In the genomic region with DNA sequence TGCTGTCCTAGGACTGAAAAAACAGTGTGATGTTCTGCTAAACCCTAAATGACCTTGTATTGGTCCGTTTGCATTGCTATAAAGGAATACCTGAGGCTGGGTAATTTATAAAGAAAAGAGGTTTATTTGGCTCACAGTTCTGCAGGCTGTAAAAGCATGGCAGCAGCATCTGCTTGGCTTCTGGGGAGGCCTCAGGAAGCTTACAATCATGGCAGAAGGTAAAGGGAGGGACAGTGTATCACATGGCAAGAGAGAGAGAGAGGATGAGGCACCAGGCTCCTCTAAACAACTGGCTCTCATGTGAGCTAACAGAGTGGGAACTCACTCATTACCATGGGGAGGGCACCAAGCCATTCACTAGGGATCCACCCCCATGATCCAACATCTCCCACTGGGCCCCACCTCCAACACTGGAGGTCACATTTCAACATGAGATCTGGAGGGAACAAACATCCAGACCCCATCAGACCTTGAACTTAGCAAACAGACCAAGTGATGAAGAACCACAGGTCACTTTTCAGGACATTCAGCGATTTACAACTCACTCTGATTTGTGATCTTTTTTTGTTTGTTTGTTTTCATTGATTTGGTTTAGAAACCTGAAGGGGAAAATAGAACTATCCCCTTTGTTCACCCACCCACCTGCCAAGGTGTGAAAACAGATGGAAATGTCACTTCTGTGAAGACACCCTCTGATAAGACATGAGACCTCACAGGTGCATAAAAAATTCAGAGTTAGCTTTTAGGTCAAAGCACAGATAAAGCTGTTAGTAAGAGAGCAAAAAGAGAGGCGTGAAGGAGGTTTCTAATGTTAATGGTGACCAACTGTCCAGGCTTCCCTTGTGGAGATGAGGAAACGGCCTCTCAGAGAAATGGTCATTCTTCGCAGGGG, we compare ENCODE assay signal across 29 cellular contexts.
"Had no signal": no experiment of that assay in that cellular context is flagged by ENCODE, and none has a peak within 500 bp of the region (broad histone marks: within the 10 kb centered on the region; RNA-seq: fewer than 3 reads in every experiment).

No MANE protein-coding gene starts in this region.

- H3K27ac Mint-ChIP-seq: activated CD4-positive, alpha-beta memory T cell treated with anti-CD3 and anti-CD28 coated beads, Interleukin-2, amount 10 ng/mL, durations not matched to agents 7 days and 5 days; activated CD4-positive, alpha-beta T cell treated with anti-CD3 and anti-CD28 coated beads for 36 hours; activated CD4-positive, alpha-beta T cell treated with anti-CD3 and anti-CD28 coated beads, Interleukin-2, amount 10 ng/mL, durations not matched to agents 7 days and 5 days; activated naive CD4-positive, alpha-beta T cell treated with anti-CD3 and anti-CD28 coated beads, Interleukin-2, amount 10 ng/mL, durations not matched to agents 7 days and 5 days; activated naive CD4-positive, alpha-beta T cell treated with anti-CD3 and anti-CD28 coated beads, Interleukin-2, amount 50 U/mL, for 72 hours; activated naive CD8-positive, alpha-beta T cell treated with anti-CD3 and anti-CD28 coated beads, Interleukin-2, amount 10 ng/mL, durations not matched to agents 7 days and 5 days; activated T-cell treated with anti-CD3 and anti-CD28 coated beads, Interleukin-2, amount 50 U/mL, for 24 hours; activated T-cell treated with anti-CD3 and anti-CD28 coated beads, Interleukin-2, amount 50 U/mL, for 72 hours; dendritic cell treated with granulocyte-macrophage colony-stimulating factor and Interleukin-4, amounts not matched to agents 40 ng/mL and 50 ng/mL, for 4 days had no signal

- ATAC-seq: activated CD4-positive, alpha-beta T cell treated with anti-CD3 and anti-CD28 coated beads for 36 hours; activated CD4-positive, CD25-positive, alpha-beta regulatory T cell treated with anti-CD3 and anti-CD28 coated beads, Interleukin-2, amount 50 U/mL, for 24 hours; activated naive CD4-positive, alpha-beta T cell treated with anti-CD3 and anti-CD28 coated beads, Interleukin-2, amount 50 U/mL, for 72 hours; activated T-cell treated with anti-CD3 and anti-CD28 coated beads, Interleukin-2, amount 50 U/mL, for 72 hours; foreskin keratinocyte; gastrocnemius medialis; heart left ventricle had no signal

- H3K4me3 ChIP-seq: coronary artery, dorsolateral prefrontal cortex, esophagus muscularis mucosa, gastrocnemius medialis, heart left ventricle had no signal

- H3K36me3 ChIP-seq: brain microvascular endothelial cell, esophagus muscularis mucosa, gastrocnemius medialis, heart left ventricle had no signal

- H3K27me3 Mint-ChIP-seq: activated CD4-positive, alpha-beta memory T cell treated with anti-CD3 and anti-CD28 coated beads, Interleukin-2, amount 10 ng/mL, durations not matched to agents 7 days and 5 days; activated CD4-positive, alpha-beta T cell treated with anti-CD3 and anti-CD28 coated beads for 36 hours; activated CD4-positive, alpha-beta T cell treated with anti-CD3 and anti-CD28 coated beads, Interleukin-2, amount 10 ng/mL, durations not matched to agents 7 days and 5 days; dendritic cell treated with granulocyte-macrophage colony-stimulating factor and Interleukin-4, amounts not matched to agents 40 ng/mL and 50 ng/mL, for 4 days had no signal

- H3K27ac ChIP-seq: brain microvascular endothelial cell, coronary artery, dorsolateral prefrontal cortex, esophagus muscularis mucosa, foreskin keratinocyte, gastrocnemius medialis, heart left ventricle had no signal

- DNase-seq: activated CD4-positive, alpha-beta memory T cell treated with anti-CD3 and anti-CD28 coated beads, Interleukin-2, amount 10 ng/mL, durations not matched to agents 7 days and 5 days; activated CD4-positive, alpha-beta T cell treated with anti-CD3 and anti-CD28 coated beads for 36 hours; activated CD4-positive, alpha-beta T cell treated with anti-CD3 and anti-CD28 coated beads, Interleukin-2, amount 10 ng/mL, durations not matched to agents 7 days and 5 days; activated CD4-positive, alpha-beta T cell treated with anti-CD3 and anti-CD28 coated beads, Interleukin-2, amount 50 U/mL, for 4 hours; activated CD8-positive, alpha-beta memory T cell treated with anti-CD3 and anti-CD28 coated beads, Interleukin-2, amount 50 U/mL, for 48 hours; activated gamma-delta T cell; activated naive CD4-positive, alpha-beta T cell; activated naive CD4-positive, alpha-beta T cell treated with anti-CD3 and anti-CD28 coated beads, Interleukin-2, amount 10 ng/mL, durations not matched to agents 7 days and 5 days; activated naive CD8-positive, alpha-beta T cell treated with anti-CD3 and anti-CD28 coated beads, Interleukin-2, amount 10 ng/mL, durations not matched to agents 7 days and 5 days; activated T-cell treated with anti-CD3 and anti-CD28 coated beads for 4 hours; activated T-cell treated with anti-CD3 and anti-CD28 coated beads, Interleukin-2, amount 50 U/mL, for 24 hours; activated T-cell treated with anti-CD3 and anti-CD28 coated beads, Interleukin-2, amount 50 U/mL, for 72 hours; amniotic stem cell; anterior cingulate cortex; brain microvascular endothelial cell; dorsolateral prefrontal cortex; effector memory CD4-positive, alpha-beta T cell; erythroblast; foreskin keratinocyte; gastrocnemius medialis; glutamatergic neuron; heart left ventricle; T-helper 2 cell had no signal

- H3K27me3 ChIP-seq: brain microvascular endothelial cell, dorsolateral prefrontal cortex, esophagus muscularis mucosa, foreskin keratinocyte, gastrocnemius medialis, heart left ventricle had no signal

- H3K4me3 Mint-ChIP-seq: activated CD4-positive, alpha-beta memory T cell treated with anti-CD3 and anti-CD28 coated beads, Interleukin-2, amount 10 ng/mL, durations not matched to agents 7 days and 5 days; activated CD4-positive, alpha-beta T cell treated with anti-CD3 and anti-CD28 coated beads for 36 hours; activated CD4-positive, alpha-beta T cell treated with anti-CD3 and anti-CD28 coated beads, Interleukin-2, amount 10 ng/mL, durations not matched to agents 7 days and 5 days; activated naive CD4-positive, alpha-beta T cell treated with anti-CD3 and anti-CD28 coated beads, Interleukin-2, amount 10 ng/mL, durations not matched to agents 7 days and 5 days; activated naive CD8-positive, alpha-beta T cell treated with anti-CD3 and anti-CD28 coated beads, Interleukin-2, amount 10 ng/mL, durations not matched to agents 7 days and 5 days; activated T-cell treated with anti-CD3 and anti-CD28 coated beads, Interleukin-2, amount 50 U/mL, for 24 hours; activated T-cell treated with anti-CD3 and anti-CD28 coated beads, Interleukin-2, amount 50 U/mL, for 72 hours; central memory CD8-positive, alpha-beta T cell; dendritic cell treated with granulocyte-macrophage colony-stimulating factor and Interleukin-4, amounts not matched to agents 40 ng/mL and 50 ng/mL, for 4 days had no signal

- H3K4me1 Mint-ChIP-seq: activated CD4-positive, alpha-beta memory T cell treated with anti-CD3 and anti-CD28 coated beads, Interleukin-2, amount 10 ng/mL, durations not matched to agents 7 days and 5 days; activated CD4-positive, alpha-beta T cell treated with anti-CD3 and anti-CD28 coated beads for 36 hours; activated CD4-positive, alpha-beta T cell treated with anti-CD3 and anti-CD28 coated beads, Interleukin-2, amount 10 ng/mL, durations not matched to agents 7 days and 5 days; activated naive CD4-positive, alpha-beta T cell treated with anti-CD3 and anti-CD28 coated beads, Interleukin-2, amount 10 ng/mL, durations not matched to agents 7 days and 5 days; activated naive CD8-positive, alpha-beta T cell treated with anti-CD3 and anti-CD28 coated beads, Interleukin-2, amount 10 ng/mL, durations not matched to agents 7 days and 5 days; central memory CD8-positive, alpha-beta T cell had no signal

- H3K9me3 Mint-ChIP-seq: activated CD4-positive, alpha-beta memory T cell treated with anti-CD3 and anti-CD28 coated beads, Interleukin-2, amount 10 ng/mL, durations not matched to agents 7 days and 5 days; activated CD4-positive, alpha-beta T cell treated with anti-CD3 and anti-CD28 coated beads, Interleukin-2, amount 10 ng/mL, durations not matched to agents 7 days and 5 days; activated naive CD4-positive, alpha-beta T cell treated with anti-CD3 and anti-CD28 coated beads, Interleukin-2, amount 10 ng/mL, durations not matched to agents 7 days and 5 days; activated naive CD4-positive, alpha-beta T cell treated with anti-CD3 and anti-CD28 coated beads, Interleukin-2, amount 50 U/mL, for 72 hours; activated T-cell treated with anti-CD3 and anti-CD28 coated beads, Interleukin-2, amount 50 U/mL, for 72 hours; dendritic cell treated with granulocyte-macrophage colony-stimulating factor and Interleukin-4, amounts not matched to agents 40 ng/mL and 50 ng/mL, for 4 days had no signal

- H3K4me1 ChIP-seq: foreskin keratinocyte, gastrocnemius medialis, heart left ventricle had no signal

- H3K9me3 ChIP-seq: esophagus muscularis mucosa, gastrocnemius medialis, heart left ventricle had no signal

- H3K36me3 Mint-ChIP-seq: activated naive CD4-positive, alpha-beta T cell treated with anti-CD3 and anti-CD28 coated beads, Interleukin-2, amount 10 ng/mL, durations not matched to agents 7 days and 5 days; activated naive CD4-positive, alpha-beta T cell treated with anti-CD3 and anti-CD28 coated beads, Interleukin-2, amount 50 U/mL, for 72 hours; activated naive CD8-positive, alpha-beta T cell treated with anti-CD3 and anti-CD28 coated beads, Interleukin-2, amount 10 ng/mL, durations not matched to agents 7 days and 5 days had no signal
